Comparison of ENCODE assay signal across 15 cellular contexts in genomic region chr20:34979366-34980153, GRCh38. TPM values are rescaled to one million over a fixed set of nuclear protein-coding genes. Genes with fewer than 3 reads are reported as not detected.
A peak's percentile ranks its signal among the peaks of the same experiment; 100 is the strongest.
DNase-seq lines count a peak whose midpoint lies in the region; ATAC-seq, FAIRE-seq and TF ChIP-seq lines count a peak whose summit lies in the region.
"Had no signal": no experiment of that assay in that cellular context is flagged by ENCODE, and none has a peak within 500 bp of the region (broad histone marks: within the 10 kb centered on the region; RNA-seq: fewer than 3 reads in every experiment).

No MANE protein-coding gene starts in this region.

- no CpG with 5 or more reads among the region's 42 CpGs for WGBS in H9 (ENCODE audit: extremely low coverage, insufficient read length, low lambda C conversion rate)
- 35 to 50% methylated on average over 42 of the region's 42 CpGs for WGBS in heart right ventricle, 2 donors
- WGBS in psoas muscle, 3 donors, result 54 to 66% (median 63%) methylated on average over 39 to 42 of the region's 42 CpGs

- H3K56ac ChIP-seq in H9 (ENCODE audit: insufficient read length, low read depth, low read length), result no peak overlapping the region

- no peak overlapping the region for H2BK120ac ChIP-seq in H9 (ENCODE audit: low read depth, low read length, poor library complexity, severe bottlenecking)

- no peak overlapping the region for H3K4me2 ChIP-seq in H9 (ENCODE audit: insufficient read depth, insufficient read length, low read length)

- H3K36me3 ChIP-seq in WERI-Rb-1, result no peaks in the 10 kb centered on the region
- peaks cover 0 to 9% (median 0%) of the 10 kb centered on the region in 9 donors for H3K36me3 ChIP-seq in heart right ventricle
- H3K36me3 ChIP-seq in psoas muscle (ENCODE audit: insufficient read depth in 1 of 2, low read depth in 1 of 2), result no peaks in the 10 kb centered on the region
- H3K36me3 ChIP-seq: stomach had no signal

- DNase-seq in H9 (peak; percentile 98), WERI-Rb-1 (no peak), heart right ventricle (peak; percentile 75 to 79), psoas muscle (peak; percentile 61 to 82), HuH-7 (ENCODE audit: low spot score) (no peak), NCI-H748 treated with DMSO at 0.1 percent for 48 hours (lab: John Stamatoyannopoulos, UW) (no peak), NCI-H2196 (lab: John Stamatoyannopoulos, UW; ENCODE audit: unreplicated experiment) (no peak), GM12892 (ENCODE audit: insufficient read length) (no peak)
- DNase-seq: activated gamma-delta T cell treated with Interleukin-2 at 50 U/mL for 16 hours; effector CD4-positive, alpha-beta T cell; foreskin fibroblast; kidney; stomach had no signal

- intact Hi-C loops in heart right ventricle (cut with DNase I), result no loop called here
- intact Hi-C loops in psoas muscle (cut with DNase I), result no loop called here

- no peaks in the 10 kb centered on the region for H3K27me3 ChIP-seq in H9 (ENCODE audit: insufficient read depth, low read length)
- H3K27me3 ChIP-seq in WERI-Rb-1 (ENCODE audit: insufficient read depth, low read depth, severe bottlenecking), result no peaks in the 10 kb centered on the region
- peaks cover 0 to 13% (median 0%) of the 10 kb centered on the region in 7 donors for H3K27me3 ChIP-seq in heart right ventricle
- H3K27me3 ChIP-seq in psoas muscle (ENCODE audit: insufficient read depth in 3 of 3, low read length in 2 of 3), result no peaks in the 10 kb centered on the region

- no peak overlapping the region for H4K8ac ChIP-seq in H9 (replicated peaks; ENCODE audit: insufficient read length, low read depth, low read length)

- no peak for FAIRE-seq in GM12892 (lab: Jason Lieb, UNC)
- FAIRE-seq: GM12891, kidney had no signal

- H2AFZ ChIP-seq in H9 (ENCODE audit: low read length), result no peak overlapping the region

- ATAC-seq in heart right ventricle (peak; percentile 50 to 75 (median 65)), psoas muscle (peak; percentile 41 to 70 (median 59))

- H3K4me3 Mint-ChIP-seq in H9, result peak overlapping the region in 1 of 2 experiments; percentile 35; a peak in 1 of 5 replicates

- no peak overlapping the region for H3K4ac ChIP-seq in H9 (ENCODE audit: low read depth, low read length)

- no peak overlapping the region for H4K5ac ChIP-seq in H9 (ENCODE audit: insufficient read length, low read depth, low read length)

- TF ChIP-seq POLR2A in GM12892 (IDR thresholded peaks at IDR 0.05; ENCODE audit: low read depth, low read length), result no peak

- H3T11ph ChIP-seq in H9 (ENCODE audit: low read length), result no peak overlapping the region

- no peaks in the 10 kb centered on the region for H4K20me1 ChIP-seq in H9 (ENCODE audit: control insufficient read depth, insufficient read depth, insufficient read length)

- H3K27ac Mint-ChIP-seq in H9, result no peak overlapping the region; a peak in 1 of 7 replicates

- no peaks in the 10 kb centered on the region for H3K79me2 ChIP-seq in H9 (ENCODE audit: insufficient read depth, low read length)

- no peak overlapping the region for H2BK12ac ChIP-seq in H9 (ENCODE audit: insufficient read length, low read depth, low read length)

- H3K23me2 ChIP-seq in H9 (ENCODE audit: insufficient read length, low read depth, low read length, poor library complexity, severe bottlenecking), result no peaks in the 10 kb centered on the region

- peaks cover 96% of the 10 kb centered on the region for H3K27me3 Mint-ChIP-seq in H9 (ENCODE audit: low read depth)

- H2BK20ac ChIP-seq in H9 (ENCODE audit: low read depth, low read length, poor library complexity, severe bottlenecking), result no peak overlapping the region

- no peak overlapping the region for H4K91ac ChIP-seq in H9 (ENCODE audit: insufficient read length, low read depth, low read length)

- peaks cover 57% of the 10 kb centered on the region in 2 experiments for H3K4me1 Mint-ChIP-seq in H9

- no peak overlapping the region for H3K23ac ChIP-seq in H9 (ENCODE audit: insufficient read length, low read depth, low read length)

- no peaks in the 10 kb centered on the region for H3K36me3 Mint-ChIP-seq in H9 (ENCODE audit: insufficient read depth in 1 of 3, low read depth in 3 of 3)

- H3K14ac ChIP-seq in H9 (ENCODE audit: insufficient read depth, low read length), result no peak overlapping the region

- no peak overlapping the region for H3K9ac ChIP-seq in H9 (ENCODE audit: extremely low read depth, insufficient read length, low read length)

- TF ChIP-seq CTCF in H9 (conservative IDR thresholded peaks at IDR 0.05), result no peak
- TF ChIP-seq CTCF in WERI-Rb-1 (IDR thresholded peaks at IDR 0.05; ENCODE audit: low read depth, low read length), result no peak
- no peak for TF ChIP-seq CTCF in heart right ventricle (IDR thresholded peaks at IDR 0.05)
- TF ChIP-seq CTCF in psoas muscle (IDR thresholded peaks at IDR 0.05), result no peak

- peaks cover 0 to 8% of the 10 kb centered on the region in 2 experiments; a peak in 2 of 5 replicates for H3K9me3 Mint-ChIP-seq in H9

- H3K27ac ChIP-seq in H9 (ENCODE audit: insufficient read length, low read depth, low read length), result no peak overlapping the region
- H3K27ac ChIP-seq in WERI-Rb-1, result peak overlapping the region; percentile 93; the same call in 1 of the 2 replicates
- H3K27ac ChIP-seq in heart right ventricle, result peak overlapping the region; percentile 76 to 98 (median 88)
- peak overlapping the region; percentile 82 for H3K27ac ChIP-seq in psoas muscle
- H3K27ac ChIP-seq: C4-2B, stomach had no signal

- H2BK5ac ChIP-seq in H9 (ENCODE audit: insufficient read length, low read length), result no peak overlapping the region

- H2BK15ac ChIP-seq in H9 (ENCODE audit: low read depth, low read length), result no peak overlapping the region

- H3K4me1 ChIP-seq in H9 (ENCODE audit: insufficient read depth, low read length) (peaks cover 8% of the 10 kb centered on the region; the same call in 1 of the 2 replicates), heart right ventricle (peaks cover 8 to 56% (median 23%) of the 10 kb centered on the region in 9 donors), psoas muscle (peaks cover 30% of the 10 kb centered on the region)

- H2AK5ac ChIP-seq in H9 (ENCODE audit: insufficient read length, low read length), result no peak overlapping the region

- H3K9me3 ChIP-seq in H9 (ENCODE audit: control insufficient read depth, low read depth, low read length) (no peaks in the 10 kb centered on the region), WERI-Rb-1 (ENCODE audit: severe bottlenecking) (peaks cover 3% of the 10 kb centered on the region), heart right ventricle (no peaks in the 10 kb centered on the region), psoas muscle (no peaks in the 10 kb centered on the region)
- H3K9me3 ChIP-seq: stomach had no signal

- no peak overlapping the region for H3K18ac ChIP-seq in H9 (ENCODE audit: insufficient read length, low read depth, low read length)

- H3K4me3 ChIP-seq in WERI-Rb-1 (ENCODE audit: low read depth, low read length) (no peak overlapping the region), heart right ventricle (peak overlapping the region; percentile 32 to 65 (median 56)), psoas muscle (no peak overlapping the region)
- H3K4me3 ChIP-seq: stomach had no signal

- H3K79me1 ChIP-seq in H9 (ENCODE audit: insufficient read depth, low read depth, low read length, poor library complexity, severe bottlenecking), result no peaks in the 10 kb centered on the region

RNA-seq across cellular contexts. Expression of gene MYH7B, which starts 23.9 kb away (rescaled TPM):
- total RNA-seq in H9 (2021) (0.22 and 0.42 TPM in 2 replicates), heart right ventricle (100 to 1,000 TPM; 117 to 318 (median 182) TPM), psoas muscle (100 to 1,000 TPM in 1 of 4 donors, 10 to 100 TPM in 3; 10.6 to 101 (median 22.1) TPM)
- polyA plus RNA-seq in heart right ventricle (100 to 1,000 TPM in 1 of 2 donors, 10 to 100 TPM in 1; 22.1 to 962 TPM), psoas muscle (10 to 100 TPM in 1 of 3 donors, 1 to 10 TPM in 2; 5.7 to 15.0 (median 6.4) TPM)
- polyA plus RNA-seq in GM12892 (2012; ENCODE audit: missing spikeins), result 0.55 TPM

RNA-seq across cellular contexts. Expression of gene GSS, which starts 24.0 kb away (rescaled TPM):
- 48.5 and 53.0 TPM in 2 replicates for total RNA-seq in H9 (2021)
- total RNA-seq in heart right ventricle, result 10 to 100 TPM; 20.0 to 33.2 (median 24.7) TPM
- 10 to 100 TPM; 30.6 to 60.4 TPM for polyA plus RNA-seq in heart right ventricle
- 10 to 100 TPM; 21.5 to 36.6 (median 26.6) TPM for total RNA-seq in psoas muscle
- polyA plus RNA-seq in psoas muscle, result 10 to 100 TPM; 14.5 to 26.9 (median 24.5) TPM
- polyA plus RNA-seq in GM12892 (2012; ENCODE audit: missing spikeins), result 45.4 TPM

Comparison
In these comparisons a context has a peak if more than half of its experiments do, and no peak if none do; other contexts are left out.
1. DNase-seq: peak in H9 (single experiment), heart right ventricle (2 of 2) and psoas muscle (2 of 2); none in WERI-Rb-1 (single experiment), HuH-7 (single experiment), NCI-H748 treated with DMSO at 0.1 percent for 48 hours (single experiment), NCI-H2196 (single experiment) and GM12892 (single experiment).
2. H3K4me3 ChIP-seq: peak in heart right ventricle (10 of 10); none in WERI-Rb-1 (single experiment) and psoas muscle (single experiment).